1 cellular context compared by ENCODE assay signal in the genomic region with DNA sequence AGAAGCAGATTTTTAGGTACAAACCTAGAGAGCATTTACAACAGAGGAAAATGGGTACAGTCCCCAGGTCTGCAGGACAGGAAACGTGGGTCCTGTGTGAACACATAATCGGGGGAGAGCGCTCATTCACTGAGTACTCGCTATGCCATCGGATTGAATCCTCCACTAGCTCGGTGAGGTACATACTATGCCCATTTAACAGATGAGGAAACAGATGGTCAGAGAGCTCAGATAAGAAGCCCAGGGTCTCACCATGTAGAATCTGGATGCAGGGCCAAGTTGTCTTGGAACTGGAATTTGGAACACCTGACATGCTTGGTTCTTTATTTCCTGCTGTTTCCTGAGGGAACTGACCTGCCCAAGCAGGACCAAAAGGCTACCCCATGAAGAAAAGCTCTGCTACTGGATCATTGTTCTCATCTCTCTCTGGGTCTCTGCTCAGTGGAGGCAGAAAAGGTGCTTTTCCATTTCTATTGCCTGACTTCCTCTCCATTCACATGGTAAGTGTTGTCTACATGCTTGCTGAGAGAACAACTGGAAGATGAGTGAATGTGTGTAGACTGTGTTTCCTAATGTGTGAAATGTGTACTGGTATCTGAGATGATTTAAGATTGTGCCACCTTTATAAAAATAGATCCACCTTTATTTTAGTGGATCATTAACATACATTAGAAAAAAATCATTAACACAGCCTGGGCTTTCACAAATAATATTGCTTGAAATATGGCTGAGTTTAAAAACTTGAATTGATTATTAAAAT.
A peak's percentile ranks its signal among the peaks of the same experiment; 100 is the strongest.
TF ChIP-seq lines count a peak whose summit lies in the region.

No MANE protein-coding gene starts in this region.

TF ChIP-seq in H1, 55 proteins besides CTCF, POLR2A, EP300 and RAD21:
- TF ChIP-seq, protein P1, sequence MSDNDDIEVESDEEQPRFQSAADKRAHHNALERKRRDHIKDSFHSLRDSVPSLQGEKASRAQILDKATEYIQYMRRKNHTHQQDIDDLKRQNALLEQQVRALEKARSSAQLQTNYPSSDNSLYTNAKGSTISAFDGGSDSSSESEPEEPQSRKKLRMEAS (IDR thresholded peaks at IDR 0.05): no peak
- TF ChIP-seq SP1 (IDR thresholded peaks at IDR 0.05; ENCODE audit: low read depth, low read length): no peak
- TF ChIP-seq KDM1A (IDR thresholded peaks at IDR 0.05; ENCODE audit: borderline replicate concordance, low read length): peak; percentile 79; the same call in 1 of the 2 replicates
- 0 out of 4 replicates have a peak, but pooled peaks of 1 of the 2 experiments have one; percentile 31 for TF ChIP-seq HDAC2 (IDR thresholded peaks at IDR 0.05; ENCODE audit: borderline replicate concordance in 1 of 2, low read depth in 2 of 2, low read length in 2 of 2)
- TF ChIP-seq SUZ12 (IDR thresholded peaks at IDR 0.05; ENCODE audit: low read length): no peak
- TF ChIP-seq, protein P2, sequence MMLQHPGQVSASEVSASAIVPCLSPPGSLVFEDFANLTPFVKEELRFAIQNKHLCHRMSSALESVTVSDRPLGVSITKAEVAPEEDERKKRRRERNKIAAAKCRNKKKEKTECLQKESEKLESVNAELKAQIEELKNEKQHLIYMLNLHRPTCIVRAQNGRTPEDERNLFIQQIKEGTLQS (IDR thresholded peaks at IDR 0.05; ENCODE audit: insufficient read depth, low read depth, low read length): no peak
- TF ChIP-seq SRF (IDR thresholded peaks at IDR 0.05; ENCODE audit: low read depth, low read length): no peak
- TF ChIP-seq SP2 (IDR thresholded peaks at IDR 0.05; ENCODE audit: low read length): no peak
- TF ChIP-seq, protein P3, sequence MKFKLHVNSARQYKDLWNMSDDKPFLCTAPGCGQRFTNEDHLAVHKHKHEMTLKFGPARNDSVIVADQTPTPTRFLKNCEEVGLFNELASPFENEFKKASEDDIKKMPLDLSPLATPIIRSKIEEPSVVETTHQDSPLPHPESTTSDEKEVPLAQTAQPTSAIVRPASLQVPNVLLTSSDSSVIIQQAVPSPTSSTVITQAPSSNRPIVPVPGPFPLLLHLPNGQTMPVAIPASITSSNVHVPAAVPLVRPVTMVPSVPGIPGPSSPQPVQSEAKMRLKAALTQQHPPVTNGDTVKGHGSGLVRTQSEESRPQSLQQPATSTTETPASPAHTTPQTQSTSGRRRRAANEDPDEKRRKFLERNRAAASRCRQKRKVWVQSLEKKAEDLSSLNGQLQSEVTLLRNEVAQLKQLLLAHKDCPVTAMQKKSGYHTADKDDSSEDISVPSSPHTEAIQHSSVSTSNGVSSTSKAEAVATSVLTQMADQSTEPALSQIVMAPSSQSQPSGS (IDR thresholded peaks at IDR 0.05; ENCODE audit: low read length): no peak
- no peak for TF ChIP-seq RFX5 (IDR thresholded peaks at IDR 0.05; ENCODE audit: borderline replicate concordance, low read depth, low read length)
TF ChIP-seq in H1: peak in this region for 2.
